ENCODE assay signal across 1 cellular context in genomic region chr7:23346316-23346715, GRCh38.
TF ChIP-seq lines count a peak whose summit lies in the region.

No MANE protein-coding gene starts in this region.

TF ChIP-seq in HepG2, 621 proteins besides CTCF, POLR2A, EP300 and RAD21 (continued from another document):
- TF ChIP-seq RERE (CRISPR knock-in tag; IDR thresholded peaks at IDR 0.05; ENCODE audit: low read depth) (no peak), ZSCAN9 (CRISPR knock-in tag; IDR thresholded peaks at IDR 0.05; ENCODE audit: borderline replicate concordance) (no peak), XBP1 (CRISPR knock-in tag; IDR thresholded peaks at IDR 0.05) (no peak), NPAS2 (CRISPR knock-in tag; IDR thresholded peaks at IDR 0.05; ENCODE audit: borderline replicate concordance) (no peak), NFKB2 (CRISPR knock-in tag; IDR thresholded peaks at IDR 0.05; ENCODE audit: borderline replicate concordance) (no peak), SETDB1 (CRISPR knock-in tag; IDR thresholded peaks at IDR 0.05; ENCODE audit: borderline replicate concordance) (no peak), ZBTB25 (CRISPR knock-in tag; IDR thresholded peaks at IDR 0.05) (no peak), GABPB1 (CRISPR knock-in tag; IDR thresholded peaks at IDR 0.05) (no peak), ZBTB33 (CRISPR knock-in tag; IDR thresholded peaks at IDR 0.05) (no peak), CENPBD1 (CRISPR knock-in tag; IDR thresholded peaks at IDR 0.05; ENCODE audit: borderline replicate concordance, low read depth) (no peak)
TF ChIP-seq in HepG2: peak in this region for 0.
